ENCODE assay signal across 8 cellular contexts in the genomic region with DNA sequence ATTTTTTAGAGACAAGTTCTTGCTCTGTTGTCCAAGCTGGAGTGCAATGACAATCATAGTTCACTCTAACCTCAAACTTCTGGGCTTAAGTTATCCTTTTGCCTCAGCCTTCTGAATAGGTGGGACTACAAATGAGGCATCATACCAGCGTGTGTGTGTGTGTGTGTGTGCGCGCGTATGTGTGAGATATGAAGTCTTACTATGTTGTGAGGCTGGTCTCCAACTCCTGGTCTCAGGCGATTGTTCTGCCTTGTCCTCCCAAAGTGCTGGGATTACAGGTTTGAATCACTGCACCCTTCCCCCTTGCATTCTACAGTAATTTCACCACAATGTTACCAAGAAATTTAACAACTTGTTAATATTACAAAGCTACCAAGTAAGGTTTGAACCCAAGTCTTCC. TPM values are rescaled to one million over a fixed set of nuclear protein-coding genes. Genes with fewer than 3 reads are reported as not detected.
DNase-seq lines count a peak whose midpoint lies in the region; ATAC-seq and TF ChIP-seq lines count a peak whose summit lies in the region.

No MANE protein-coding gene starts in this region.

- DNase-seq in activated T-cell treated with anti-CD3 and anti-CD28 coated beads, Interleukin-2, amount 50 U/mL, for 72 hours = peak; percentile 32 to 41
- DNase-seq in activated T-cell treated with anti-CD3 and anti-CD28 coated beads, Interleukin-2, amount 50 U/mL, for 1 hour = no peak
- no peak for DNase-seq in activated naive CD8-positive, alpha-beta T cell treated with anti-CD3 and anti-CD28 coated beads, Interleukin-2, amount 10 ng/mL, durations not matched to agents 7 days and 5 days
- DNase-seq in tibial artery (no peak), Ammon's horn (ENCODE audit: low spot score) (no peak), DMS153 (lab: John Stamatoyannopoulos, UW) (no peak)
- no peak for DNase-seq in effector CD8-positive, alpha-beta T cell (lab: John Stamatoyannopoulos, UW)

- ATAC-seq in activated T-cell treated with anti-CD3 and anti-CD28 coated beads, Interleukin-2, amount 50 U/mL, for 72 hours (replicated peaks in 1 of 2) = peak; percentile 68 to 73
- ATAC-seq in activated naive CD8-positive, alpha-beta T cell treated with anti-CD3 and anti-CD28 coated beads, Interleukin-2, amount 10 ng/mL, durations not matched to agents 7 days and 5 days (ENCODE audit: low read depth) = peak; percentile 31

- H3K36me3 Mint-ChIP-seq in activated T-cell treated with anti-CD3 and anti-CD28 coated beads, Interleukin-2, amount 50 U/mL, for 72 hours (ENCODE audit: insufficient read depth in 2 of 2) = peaks cover 28 to 39% of the 10 kb centered on the region in 2 donors
- H3K36me3 Mint-ChIP-seq in activated naive CD8-positive, alpha-beta T cell treated with anti-CD3 and anti-CD28 coated beads, Interleukin-2, amount 10 ng/mL, durations not matched to agents 7 days and 5 days = peaks cover 23% of the 10 kb centered on the region

- H3K4me3 Mint-ChIP-seq in activated T-cell treated with anti-CD3 and anti-CD28 coated beads, Interleukin-2, amount 50 U/mL, for 72 hours = peak overlapping the region; percentile 92 to 99
- peak overlapping the region; percentile 84 for H3K4me3 Mint-ChIP-seq in activated naive CD8-positive, alpha-beta T cell treated with anti-CD3 and anti-CD28 coated beads, Interleukin-2, amount 10 ng/mL, durations not matched to agents 7 days and 5 days

- no peaks in the 10 kb centered on the region for H3K9me3 ChIP-seq in mononuclear cell (ENCODE audit: low read depth, low read length)
- no peaks in the 10 kb centered on the region for H3K9me3 ChIP-seq in tibial artery

- POLR2A ChIA-PET in activated naive CD8-positive, alpha-beta T cell treated with anti-CD3 and anti-CD28 coated beads, Interleukin-2, amount 10 ng/mL, durations not matched to agents 7 days and 5 days (lab: Charles Lee) = interaction anchor here (0.8 to 5.6 kb wide), 23 partner anchors 10 to 324 kb away, joined by 3 to 109 read pairs (median 5); partner anchors contain the start of genes GBP1, GBP3, GBP4 and GBP5

- peak overlapping the region; percentile 65 for H3K4me3 ChIP-seq in mononuclear cell (ENCODE audit: low read length)
- peak overlapping the region in 1 of 2 donors; percentile 58 for H3K4me3 ChIP-seq in tibial artery

- peaks cover 2 to 3% (median 2%) of the 10 kb centered on the region in 3 donors for H3K36me3 ChIP-seq in tibial artery

- intact Hi-C loops in tibial artery (cut with DNase I; ENCODE audit: low total_unique reads) = no loop called here

- H3K4me1 ChIP-seq in mononuclear cell (ENCODE audit: insufficient read depth, low read length) (peaks cover 49% of the 10 kb centered on the region), tibial artery (peaks cover 0 to 64% (median 23%) of the 10 kb centered on the region in 4 donors)

- H3K27ac Mint-ChIP-seq in activated T-cell treated with anti-CD3 and anti-CD28 coated beads, Interleukin-2, amount 50 U/mL, for 72 hours = peak overlapping the region; percentile 98
- peak overlapping the region; percentile 98 for H3K27ac Mint-ChIP-seq in activated naive CD8-positive, alpha-beta T cell treated with anti-CD3 and anti-CD28 coated beads, Interleukin-2, amount 10 ng/mL, durations not matched to agents 7 days and 5 days

- no peak for TF ChIP-seq CTCF in tibial artery (IDR thresholded peaks at IDR 0.05)

- H3K27me3 Mint-ChIP-seq in activated T-cell treated with anti-CD3 and anti-CD28 coated beads, Interleukin-2, amount 50 U/mL, for 72 hours (ENCODE audit: low read depth) = no peaks in the 10 kb centered on the region
- no peaks in the 10 kb centered on the region for H3K27me3 Mint-ChIP-seq in activated naive CD8-positive, alpha-beta T cell treated with anti-CD3 and anti-CD28 coated beads, Interleukin-2, amount 10 ng/mL, durations not matched to agents 7 days and 5 days

- H3K27me3 ChIP-seq in mononuclear cell (ENCODE audit: insufficient read depth, low read length) (no peaks in the 10 kb centered on the region), tibial artery (no peaks in the 10 kb centered on the region)

- peaks cover 60% of the 10 kb centered on the region for H3K4me1 Mint-ChIP-seq in activated T-cell treated with anti-CD3 and anti-CD28 coated beads, Interleukin-2, amount 50 U/mL, for 72 hours (ENCODE audit: low read depth)
- peaks cover 47% of the 10 kb centered on the region for H3K4me1 Mint-ChIP-seq in activated naive CD8-positive, alpha-beta T cell treated with anti-CD3 and anti-CD28 coated beads, Interleukin-2, amount 10 ng/mL, durations not matched to agents 7 days and 5 days

- peak overlapping the region; percentile 74 to 83 for H3K27ac ChIP-seq in tibial artery

- H3K9me3 Mint-ChIP-seq in activated T-cell treated with anti-CD3 and anti-CD28 coated beads, Interleukin-2, amount 50 U/mL, for 72 hours = peaks cover 0 to 3% of the 10 kb centered on the region in 2 donors
- peaks cover 2% of the 10 kb centered on the region for H3K9me3 Mint-ChIP-seq in activated naive CD8-positive, alpha-beta T cell treated with anti-CD3 and anti-CD28 coated beads, Interleukin-2, amount 10 ng/mL, durations not matched to agents 7 days and 5 days

RNA-seq across cellular contexts. Expression of gene GBP2, which starts 0.7 kb away (rescaled TPM):
- 100 to 1,000 TPM; 309 to 356 TPM for total RNA-seq in activated T-cell treated with anti-CD3 and anti-CD28 coated beads, Interleukin-2, amount 50 U/mL, for 72 hours
- total RNA-seq in activated naive CD8-positive, alpha-beta T cell treated with anti-CD3 and anti-CD28 coated beads, Interleukin-2, amount 10 ng/mL, durations not matched to agents 7 days and 5 days = 100 to 1,000 TPM; 170 to 179 TPM
- total RNA-seq in mononuclear cell = 161 TPM

RNA-seq across cellular contexts. Expression of gene GBP7, which starts 49.2 kb away (rescaled TPM):
- total RNA-seq in activated T-cell treated with anti-CD3 and anti-CD28 coated beads, Interleukin-2, amount 50 U/mL, for 72 hours = under 1 TPM in 1 of 2 donors, not detected in 1; 0.23 TPM
- total RNA-seq in activated naive CD8-positive, alpha-beta T cell treated with anti-CD3 and anti-CD28 coated beads, Interleukin-2, amount 10 ng/mL, durations not matched to agents 7 days and 5 days = under 1 TPM; 0.11 to 0.28 TPM
- not detected for total RNA-seq in mononuclear cell

Comparison
In these comparisons a context has a peak if more than half of its experiments do, and no peak if none do; other contexts are left out.
1. DNase-seq: peak in activated T-cell treated with anti-CD3 and anti-CD28 coated beads, Interleukin-2, amount 50 U/mL, for 72 hours (2 of 2); none in activated T-cell treated with anti-CD3 and anti-CD28 coated beads, Interleukin-2, amount 50 U/mL, for 1 hour (single experiment), activated naive CD8-positive, alpha-beta T cell treated with anti-CD3 and anti-CD28 coated beads, Interleukin-2, amount 10 ng/mL, durations not matched to agents 7 days and 5 days (single experiment), tibial artery (0 of 2), Ammon's horn (single experiment), effector CD8-positive, alpha-beta T cell (single experiment) and DMS153 (single experiment).